ENCODE assay signal across 10 cellular contexts in genomic region chr15:41235228-41235627, GRCh38. TPM values are rescaled to one million over a fixed set of nuclear protein-coding genes. Genes with fewer than 3 reads are reported as not detected.
"Had no signal": no experiment of that assay in that cellular context is flagged by ENCODE, and none has a peak within 500 bp of the region (broad histone marks: within the 10 kb centered on the region; RNA-seq: fewer than 3 reads in every experiment).

No MANE protein-coding gene starts in this region.

RNA-seq across cellular contexts. Expression of gene EXD1, which starts 4.7 kb away (rescaled TPM):
- total RNA-seq: OCI-LY7, PC-3, PC-9, Peyer's patch, Right ventricle myocardium inferior, Right ventricle myocardium superior, RPMI7951, SJCRH30, SJSA1, SK-MEL-5 had no signal
